In the genomic region with DNA sequence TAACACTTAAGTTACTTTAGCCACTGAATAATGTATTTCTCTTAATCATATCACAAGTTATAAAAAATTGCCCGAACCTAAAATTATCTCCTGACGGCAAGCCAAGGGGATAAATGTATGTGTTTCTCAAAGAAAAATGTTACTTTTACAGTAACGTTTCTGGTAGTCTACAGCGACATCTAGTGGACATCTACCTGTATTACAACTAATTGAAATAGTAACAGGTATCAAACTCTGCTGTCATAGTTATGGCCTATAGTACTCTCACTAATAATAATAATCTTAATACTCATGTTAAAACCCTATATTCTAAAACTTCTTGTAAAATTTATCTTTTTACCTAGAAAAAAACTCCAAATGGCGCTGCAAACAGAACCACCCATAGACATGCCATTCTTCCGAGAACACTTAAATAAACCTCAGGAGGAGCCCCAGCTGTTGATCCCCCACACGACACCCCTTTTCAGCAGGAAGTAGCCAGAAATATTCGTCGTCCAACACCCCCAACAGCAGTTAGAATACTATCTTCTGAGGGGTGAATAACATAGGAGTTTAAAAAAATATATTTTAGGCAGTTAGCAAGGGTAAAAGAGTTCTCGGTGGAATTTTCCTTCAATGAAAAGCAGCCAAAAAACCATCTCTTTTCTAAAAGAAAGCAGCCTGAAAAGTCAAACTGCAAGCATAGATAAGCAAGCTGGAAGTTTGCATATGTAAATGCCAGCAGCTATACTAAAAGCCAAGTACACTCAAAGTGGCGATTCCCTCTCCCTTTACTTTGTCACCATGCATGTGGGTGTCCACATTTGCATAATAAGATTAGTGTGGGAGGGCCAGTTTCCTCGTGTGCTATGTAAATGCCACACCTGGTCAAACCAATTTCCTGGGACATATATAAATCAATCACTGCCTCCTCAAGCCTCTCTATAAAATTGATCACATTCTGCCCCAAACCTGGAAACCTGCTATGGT, we compare ENCODE assay signal across 8 cellular contexts. TPM values are rescaled to one million over a fixed set of nuclear protein-coding genes. Genes with fewer than 3 reads are reported as not detected.
DNase-seq lines count a peak whose midpoint lies in the region; ATAC-seq and TF ChIP-seq lines count a peak whose summit lies in the region.

No MANE protein-coding gene starts in this region.

- no peak overlapping the region for H3K4me3 Mint-ChIP-seq in GM23338

- H3K36me3 ChIP-seq in GM23338 (ENCODE audit: insufficient read depth) (no peaks in the 10 kb centered on the region), SU-DHL-6 (ENCODE audit: low read length) (no peaks in the 10 kb centered on the region)

- H3K27me3 Mint-ChIP-seq in GM23338 (ENCODE audit: insufficient read depth, low read depth, poor library complexity) = no peaks in the 10 kb centered on the region

- ATAC-seq in GM23338 = no peak
- no peak for ATAC-seq in HG03457 (IDR thresholded peaks at IDR 0.05; ENCODE audit: unreplicated experiment)

- no peaks in the 10 kb centered on the region for H4K20me1 ChIP-seq in GM23338 (replicated peaks; ENCODE audit: insufficient read depth)
- no peaks in the 10 kb centered on the region for H4K20me1 ChIP-seq in SU-DHL-6 (ENCODE audit: low read depth, low read length)

- H3K9me3 ChIP-seq in SU-DHL-6 (ENCODE audit: insufficient read depth, low read length) = peaks cover 18% of the 10 kb centered on the region; the same call in 1 of the 2 replicates

- H3K4me1 ChIP-seq in GM23338 (ENCODE audit: insufficient read depth) = no peaks in the 10 kb centered on the region

- peaks cover 86% of the 10 kb centered on the region for H3K9me3 Mint-ChIP-seq in GM23338

- no peak overlapping the region for H3K4me3 ChIP-seq in GM23338
- H3K4me3 ChIP-seq in SU-DHL-6 (ENCODE audit: insufficient read depth, low read length, poor library complexity, severe bottlenecking) = no peak overlapping the region

- H3K27me3 ChIP-seq in GM23338 (ENCODE audit: insufficient read depth) (no peaks in the 10 kb centered on the region), SU-DHL-6 (ENCODE audit: low read length) (no peaks in the 10 kb centered on the region)

- H3K9ac ChIP-seq in SU-DHL-6 (ENCODE audit: low read length) = no peak overlapping the region

- H3K27ac ChIP-seq in GM23338 (ENCODE audit: low read depth) = no peak overlapping the region
- no peak overlapping the region for H3K27ac ChIP-seq in SU-DHL-6 (ENCODE audit: low read depth, low read length)

- H3K27ac Mint-ChIP-seq in GM23338 = no peak overlapping the region

- H3K36me3 Mint-ChIP-seq in GM23338 (ENCODE audit: low read depth) = peaks cover 2% of the 10 kb centered on the region; the same call in 1 of the 3 replicates

- H3K4me2 ChIP-seq in GM23338 = no peak overlapping the region
- H3K4me2 ChIP-seq in SU-DHL-6 (ENCODE audit: low read depth, low read length, poor library complexity, severe bottlenecking) = no peak overlapping the region

- TF ChIP-seq CTCF in GM23338 (conservative IDR thresholded peaks at IDR 0.05; ENCODE audit: low read depth in 2 of 2) (peak; percentile 49 to 79), SU-DHL-6 (IDR thresholded peaks at IDR 0.05; ENCODE audit: insufficient read depth, low read length, poor library complexity, severe bottlenecking) (peak; percentile 93)

- H2AFZ ChIP-seq in GM23338 (no peak overlapping the region), SU-DHL-6 (ENCODE audit: low read depth, low read length, severe bottlenecking) (no peak overlapping the region)

- H3K4me1 Mint-ChIP-seq in GM23338 = no peaks in the 10 kb centered on the region

- H3F3A ChIP-seq in GM23338 (replicated peaks; ENCODE audit: low read depth) = no peaks in the 10 kb centered on the region
- no peaks in the 10 kb centered on the region for H3F3A ChIP-seq in SU-DHL-6 (ENCODE audit: insufficient read depth)

- H3K9me2 ChIP-seq in GM23338 (ENCODE audit: insufficient read depth) (no peaks in the 10 kb centered on the region), SU-DHL-6 (replicated peaks; ENCODE audit: insufficient read depth, low read length) (no peaks in the 10 kb centered on the region)

- H3K79me2 ChIP-seq in GM23338 (replicated peaks; ENCODE audit: insufficient read depth) (no peaks in the 10 kb centered on the region), SU-DHL-6 (ENCODE audit: insufficient read depth, low read length) (no peaks in the 10 kb centered on the region)

- DNase-seq in CD1c-positive myeloid dendritic cell (ENCODE audit: extremely low spot score) (peak; percentile 52), GM23338 (ENCODE audit: low spot score) (peak; percentile 53), kidney tubule cell (ENCODE audit: low spot score) (peak; percentile 28), Ammon's horn (ENCODE audit: low spot score) (no peak), NCI-H146 (lab: John Stamatoyannopoulos, UW) (no peak), NCI-H2196 (lab: John Stamatoyannopoulos, UW; ENCODE audit: unreplicated experiment) (no peak)

TF ChIP-seq in GM23338, 12 proteins besides CTCF, POLR2A, EP300 and RAD21:
- TF ChIP-seq ZNF462 (CRISPR knock-in tag; IDR thresholded peaks at IDR 0.05) = no peak

RNA-seq across cellular contexts. Expression of gene ZNF107, which starts 40.5 kb away (rescaled TPM):
- total RNA-seq in GM23338 (2014; rRNA removed; shearing (Covaris generic)) = 51.0 and 55.3 TPM in 2 replicates
- 12.5 and 14.8 TPM in 2 replicates for polyA plus RNA-seq in GM23338 (2016; fragmentation: Nextera tagmentation; extraction: Ambion mirVana)

Comparison
In these comparisons a context has a peak if more than half of its experiments do, and no peak if none do; other contexts are left out.
1. DNase-seq: peak in CD1c-positive myeloid dendritic cell (single experiment), GM23338 (single experiment) and kidney tubule cell (single experiment); none in Ammon's horn (single experiment), NCI-H146 (single experiment) and NCI-H2196 (single experiment).